12 cellular contexts compared by ENCODE assay signal in the genomic region with DNA sequence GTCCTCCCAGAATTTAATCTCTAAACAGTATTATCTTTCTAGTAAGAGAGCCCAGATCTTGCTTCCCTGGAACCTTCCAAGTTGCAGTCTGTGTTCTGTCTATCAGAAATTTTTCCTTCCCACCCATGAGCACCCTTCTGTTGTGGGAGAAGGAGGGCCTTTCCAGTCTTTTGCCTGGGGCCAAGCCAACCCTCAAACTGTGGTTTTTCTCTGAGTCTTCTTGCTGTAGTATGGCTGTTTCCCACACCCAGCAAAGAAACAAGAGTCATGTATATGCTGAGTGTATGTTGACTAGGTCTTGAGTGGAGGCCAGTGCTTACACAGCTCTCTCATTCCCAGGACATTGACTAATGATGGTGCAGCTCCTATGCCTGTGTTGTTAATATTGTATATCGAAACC.
A peak's percentile ranks its signal among the peaks of the same experiment; 100 is the strongest.
DNase-seq lines count a peak whose midpoint lies in the region; ATAC-seq, FAIRE-seq and TF ChIP-seq lines count a peak whose summit lies in the region.
"Had no signal": no experiment of that assay in that cellular context is flagged by ENCODE, and none has a peak within 500 bp of the region (broad histone marks: within the 10 kb centered on the region; RNA-seq: fewer than 3 reads in every experiment).

No MANE protein-coding gene starts in this region.

- H3K36me3 Mint-ChIP-seq in naive thymus-derived CD4-positive, alpha-beta T cell = peaks cover 0 to 19% (median 10%) of the 10 kb centered on the region in 5 donors
- H3K36me3 Mint-ChIP-seq in CD8-positive, alpha-beta memory T cell = peaks cover 4 to 16% (median 5%) of the 10 kb centered on the region in 3 donors

- no peak overlapping the region for H3K4me3 ChIP-seq in ACC112 (ENCODE audit: low read depth, low read length)
- H3K4me3 ChIP-seq in GM12878 = no peak overlapping the region
- H3K4me3 ChIP-seq in naive thymus-derived CD4-positive, alpha-beta T cell (ENCODE audit: low read length) = no peak overlapping the region
- H3K4me3 ChIP-seq in CD8-positive, alpha-beta memory T cell (ENCODE audit: low read length) = no peak overlapping the region
- H3K4me3 ChIP-seq: PC-9 had no signal

- CTCF ChIA-PET in GM12878 (lab: Yijun Ruan, JAX) = interaction anchor here (0.6 to 2.4 kb wide), 3 partner anchors 30 to 166 kb away, joined by 4 to 7 read pairs (median 6); no protein-coding TSS in a partner anchor
- CTCF ChIA-PET in naive thymus-derived CD4-positive, alpha-beta T cell (lab: Charles Lee) = no interaction called here
- CTCF ChIA-PET in CD8-positive, alpha-beta memory T cell (lab: Charles Lee) = no interaction called here

- peak overlapping the region; percentile 94 for H3K27ac ChIP-seq in ACC112 (ENCODE audit: low read depth, low read length)
- H3K27ac ChIP-seq in GM12878 (ENCODE audit: control insufficient read depth, insufficient read depth) = no peak overlapping the region
- no peak overlapping the region for H3K27ac ChIP-seq in naive thymus-derived CD4-positive, alpha-beta T cell (ENCODE audit: low read depth, low read length)
- no peak overlapping the region for H3K27ac ChIP-seq in CD8-positive, alpha-beta memory T cell (ENCODE audit: low read depth, low read length)
- H3K27ac ChIP-seq: PC-9 had no signal

- H3K79me2 ChIP-seq in ACC112 (ENCODE audit: control insufficient read depth, insufficient read depth, low read length, unreplicated experiment) = no peaks in the 10 kb centered on the region
- no peaks in the 10 kb centered on the region for H3K79me2 ChIP-seq in GM12878 (ENCODE audit: control insufficient read depth, insufficient read depth, low read length)

- H2AFZ ChIP-seq in ACC112 (ENCODE audit: low read length, unreplicated experiment) = no peak overlapping the region
- no peak overlapping the region for H2AFZ ChIP-seq in GM12878 (ENCODE audit: control insufficient read depth, low read depth, low read length)
- H2AFZ ChIP-seq: PC-9 had no signal

- 100% methylated on average over 1 of the region's 1 CpG for WGBS in GM12878 (ENCODE audit: insufficient coverage, insufficient replicate concordance, low lambda C conversion rate, missing lambda C conversion rate)

- no peak for TF ChIP-seq POLR2A in GM12878 (IDR thresholded peaks at IDR 0.05; ENCODE audit: low read depth, low read length)

- no TSS peak for BruUV-seq in GM12878 (replicated peaks; lab: Mats Ljungman, UMichigan)

- no peaks in the 10 kb centered on the region for H3K9me3 ChIP-seq in GM12878 (replicated peaks; ENCODE audit: control insufficient read depth, insufficient read depth, low read length)
- no peaks in the 10 kb centered on the region for H3K9me3 ChIP-seq in naive thymus-derived CD4-positive, alpha-beta T cell (ENCODE audit: control insufficient read depth in 2 of 3, low read length in 3 of 3)
- no peaks in the 10 kb centered on the region for H3K9me3 ChIP-seq in CD8-positive, alpha-beta memory T cell (ENCODE audit: low read length)

- SMC1A ChIA-PET in GM12878 (lab: Charles Lee; ENCODE audit: uncharacterized antibody, unreplicated experiment) = interaction anchor here (1.2 to 1.3 kb wide), 2 partner anchors 9 to 166 kb away, joined by 4 to 5 read pairs; no protein-coding TSS in a partner anchor

- TF ChIP-seq RAD21 in GM12878 (IDR thresholded peaks at IDR 0.05; ENCODE audit: insufficient read depth, low read depth, low read length) = no peak

- RAD21 ChIA-PET in GM12878 (lab: Charles Lee; ENCODE audit: unreplicated experiment) = no interaction called here

- TF ChIP-seq EP300 in GM12878 (IDR thresholded peaks at IDR 0.05; ENCODE audit: borderline replicate concordance in 1 of 2, control insufficient read depth in 1 of 2, low read depth in 2 of 2, low read length in 2 of 2) = no peak

- POLR2A ChIA-PET in GM12878 (lab: Charles Lee) = no interaction called here
- POLR2A ChIA-PET in naive thymus-derived CD4-positive, alpha-beta T cell (lab: Charles Lee) = no interaction called here
- POLR2A ChIA-PET in CD8-positive, alpha-beta memory T cell (lab: Charles Lee) = no interaction called here

- H3K36me3 ChIP-seq in ACC112 (ENCODE audit: insufficient read depth, low read length) (peaks cover 3% of the 10 kb centered on the region; the same call in 1 of the 2 replicates), GM12878 (ENCODE audit: control insufficient read depth in 2 of 2, insufficient read depth in 2 of 2, low read length in 1 of 2) (no peaks in the 10 kb centered on the region; a peak in 1 of 4 replicates)
- no peaks in the 10 kb centered on the region for H3K36me3 ChIP-seq in naive thymus-derived CD4-positive, alpha-beta T cell (ENCODE audit: control insufficient read depth in 2 of 3, insufficient read depth in 3 of 3, low read length in 3 of 3)
- H3K36me3 ChIP-seq in CD8-positive, alpha-beta memory T cell (ENCODE audit: insufficient read depth, low read length) = no peaks in the 10 kb centered on the region

- no peaks in the 10 kb centered on the region for H3K27me3 ChIP-seq in ACC112 (ENCODE audit: insufficient read depth, low read length)
- no peaks in the 10 kb centered on the region for H3K27me3 ChIP-seq in GM12878 (replicated peaks in 1 of 2; ENCODE audit: control insufficient read depth in 2 of 2, insufficient read depth in 2 of 2, low read length in 1 of 2)
- H3K27me3 ChIP-seq in naive thymus-derived CD4-positive, alpha-beta T cell (ENCODE audit: control insufficient read depth in 2 of 2, insufficient read depth in 2 of 2, low read length in 2 of 2) = no peaks in the 10 kb centered on the region
- no peaks in the 10 kb centered on the region for H3K27me3 ChIP-seq in CD8-positive, alpha-beta memory T cell (ENCODE audit: insufficient read depth, low read length, poor library complexity, severe bottlenecking)

- H3K4me1 ChIP-seq in ACC112 (ENCODE audit: control insufficient read depth, insufficient read depth, low read length, unreplicated experiment) = peaks cover 42% of the 10 kb centered on the region
- no peaks in the 10 kb centered on the region; the same call in 1 of the 2 replicates for H3K4me1 ChIP-seq in GM12878 (ENCODE audit: control insufficient read depth, insufficient read depth, low read length)
- no peaks in the 10 kb centered on the region for H3K4me1 ChIP-seq in naive thymus-derived CD4-positive, alpha-beta T cell (ENCODE audit: control insufficient read depth in 2 of 2, insufficient read depth in 2 of 2, low read length in 2 of 2)
- no peaks in the 10 kb centered on the region for H3K4me1 ChIP-seq in CD8-positive, alpha-beta memory T cell (ENCODE audit: insufficient read depth, low read length)

- no peaks in the 10 kb centered on the region for H4K20me1 ChIP-seq in GM12878 (ENCODE audit: control insufficient read depth, insufficient read depth)

- ATAC-seq in GM12878 (no peak), left cardiac atrium (peak; percentile 78 to 88), HG02759 (IDR thresholded peaks at IDR 0.05; ENCODE audit: unreplicated experiment) (no peak)
- ATAC-seq in naive thymus-derived CD4-positive, alpha-beta T cell = no peak

- no peak overlapping the region for H3K4me3 Mint-ChIP-seq in naive thymus-derived CD4-positive, alpha-beta T cell
- no peak overlapping the region for H3K4me3 Mint-ChIP-seq in CD8-positive, alpha-beta memory T cell

- TF ChIP-seq CTCF in GM12878 (IDR thresholded peaks at IDR 0.05 in 2 of 3, conservative IDR thresholded peaks at IDR 0.05 in 1 of 3; ENCODE audit: control insufficient read depth in 2 of 3, extremely low read depth in 1 of 3, insufficient read depth in 1 of 3, low read depth in 3 of 3, low read length in 3 of 3) = no peak

- intact Hi-C loops in GM12878 (cut with micrococcal nuclease; ENCODE audit: unreplicated experiment) = loop anchor here (5.0 kb wide), 1 partner anchor 165 kb away; no protein-coding TSS in a partner anchor
- intact Hi-C loops in left cardiac atrium (cut with DNase I) = no loop called here
- intact Hi-C loops in naive thymus-derived CD4-positive, alpha-beta T cell (cut with micrococcal nuclease) = no loop called here

- peaks cover 0 to 12% (median 0%) of the 10 kb centered on the region in 7 donors for H3K4me1 Mint-ChIP-seq in naive thymus-derived CD4-positive, alpha-beta T cell
- peaks cover 0 to 6% (median 0%) of the 10 kb centered on the region in 3 donors for H3K4me1 Mint-ChIP-seq in CD8-positive, alpha-beta memory T cell

- H3K27ac Mint-ChIP-seq in naive thymus-derived CD4-positive, alpha-beta T cell = no peak overlapping the region
- H3K27ac Mint-ChIP-seq in CD8-positive, alpha-beta memory T cell = no peak overlapping the region
- H3K27ac Mint-ChIP-seq: activated T-helper 2 cell treated with anti-CD3 and anti-CD28 coated beads, Interferon-gamma antibody, Interleukin-2, Interleukin-4, amounts not matched to agents 10 μg/mL and 5 μg/mL and 100 μg/mL, durations not matched to agents 14 hours and 24 hours and 36 hours had no signal

- in situ Hi-C loops in GM12878 (cut with MboI) = no loop called here

- FAIRE-seq in GM12878 (lab: Jason Lieb, UNC) = no peak

- DNase-seq in HT1080 (ENCODE audit: low read depth) = peak; percentile 89
- no peak for DNase-seq in GM12878 (ENCODE audit: low read depth, low spot score)
- DNase-seq in left cardiac atrium = no peak
- DNase-seq in effector CD8-positive, alpha-beta T cell (lab: John Stamatoyannopoulos, UW) = no peak
- DNase-seq in naive thymus-derived CD4-positive, alpha-beta T cell = no peak
- DNase-seq in CD8-positive, alpha-beta memory T cell = no peak
- DNase-seq: occipital lobe, PC-9, trophoblast cell had no signal

- no peaks in the 10 kb centered on the region for H3K27me3 Mint-ChIP-seq in naive thymus-derived CD4-positive, alpha-beta T cell
- H3K27me3 Mint-ChIP-seq in CD8-positive, alpha-beta memory T cell = no peaks in the 10 kb centered on the region

- no peak overlapping the region for H3K9ac ChIP-seq in GM12878 (ENCODE audit: control insufficient read depth, insufficient read depth, low read length)

- H3K9me3 Mint-ChIP-seq in naive thymus-derived CD4-positive, alpha-beta T cell = no peaks in the 10 kb centered on the region
- no peaks in the 10 kb centered on the region for H3K9me3 Mint-ChIP-seq in CD8-positive, alpha-beta memory T cell
- H3K9me3 Mint-ChIP-seq: activated T-helper 2 cell treated with anti-CD3 and anti-CD28 coated beads, Interferon-gamma antibody, Interleukin-2, Interleukin-4, amounts not matched to agents 10 μg/mL and 5 μg/mL and 100 μg/mL, durations not matched to agents 14 hours and 24 hours and 36 hours had no signal

- no peak overlapping the region for H3K4me2 ChIP-seq in GM12878 (ENCODE audit: control insufficient read depth, insufficient read depth)
- H3K4me2 ChIP-seq: PC-9 had no signal

TF ChIP-seq in GM12878, 131 proteins besides CTCF, POLR2A, EP300 and RAD21 (continues in another document):
- no peak for TF ChIP-seq SIN3A (IDR thresholded peaks at IDR 0.05; ENCODE audit: low read depth, low read length)
- no peak for TF ChIP-seq KDM1A (IDR thresholded peaks at IDR 0.05; ENCODE audit: borderline replicate concordance)

Comparison
In these comparisons a context has a peak if more than half of its experiments do, and no peak if none do; other contexts are left out.
1. ATAC-seq: peak in left cardiac atrium (2 of 2); none in GM12878 (single experiment), HG02759 (single experiment) and naive thymus-derived CD4-positive, alpha-beta T cell (single experiment).